19 cellular contexts compared by ENCODE assay signal in genomic region chr17:80116923-80117380, GRCh38. TPM values are rescaled to one million over a fixed set of nuclear protein-coding genes. Genes with fewer than 3 reads are reported as not detected.
DNase-seq lines count a peak whose midpoint lies in the region; ATAC-seq, FAIRE-seq and TF ChIP-seq lines count a peak whose summit lies in the region.
"Had no signal": no experiment of that assay in that cellular context is flagged by ENCODE, and none has a peak within 500 bp of the region (broad histone marks: within the 10 kb centered on the region; RNA-seq: fewer than 3 reads in every experiment).

No MANE protein-coding gene starts in this region.

- DNase-seq in activated T-cell treated with anti-CD3 and anti-CD28 coated beads, Interleukin-2, amount 50 U/mL, for 24 hours: peak; percentile 18
- DNase-seq in activated T-cell treated with anti-CD3 and anti-CD28 coated beads, Interleukin-2, amount 50 U/mL, for 4 hours: no peak
- DNase-seq in RWPE2 (ENCODE audit: low spot score): peak; percentile 58
- peak; percentile 60 for DNase-seq in kidney
- DNase-seq in stimulated activated naive B cell treated with anti-CD40 and anti-IgM and Interleukin-4, amounts not matched to agents 10 μg/mL and 1 μg/mL and 100 μg/mL, for 72 hours: no peak
- DNase-seq in activated gamma-delta T cell (lab: John Stamatoyannopoulos, UW): no peak
- DNase-seq in NCI-H2227 (lab: John Stamatoyannopoulos, UW; ENCODE audit: unreplicated experiment): no peak
- DNase-seq: CD8-positive, alpha-beta T cell; DMS79; GOT3; NCI-H187 treated with DMSO at 0.1 percent for 48 hours; NCI-H446; NCI-H69; SIG-M5 had no signal

- no peaks in the 10 kb centered on the region for H3K27me3 ChIP-seq in RWPE2 (ENCODE audit: insufficient read depth, poor library complexity, severe bottlenecking)
- H3K27me3 ChIP-seq: BLaER1 had no signal

- no peak for FAIRE-seq in kidney (lab: Jason Lieb, UNC)
- FAIRE-seq: D721Med, RCC 7860 had no signal

- intact Hi-C loops in kidney (cut with DNase I): no loop called here

- no peak for ATAC-seq in activated T-cell treated with anti-CD3 and anti-CD28 coated beads, Interleukin-2, amount 50 U/mL, for 4 hours
- no peak for ATAC-seq in RWPE2 (ENCODE audit: low read depth)
- ATAC-seq in stimulated activated naive B cell treated with anti-CD40 and anti-IgM and Interleukin-4, amounts not matched to agents 10 μg/mL and 1 μg/mL and 100 μg/mL, for 72 hours (replicated peaks): no peak
- ATAC-seq in GM19467 (IDR thresholded peaks at IDR 0.05; ENCODE audit: unreplicated experiment): no peak
- ATAC-seq: CD8-positive, alpha-beta T cell had no signal

- TF ChIP-seq CTCF in RWPE2 (IDR thresholded peaks at IDR 0.05; ENCODE audit: poor library complexity, severe bottlenecking) (no peak), kidney (IDR thresholded peaks at IDR 0.05; ENCODE audit: borderline replicate concordance, extremely low read depth, insufficient read depth) (no peak)

- H3K4me1 ChIP-seq in RWPE2 (ENCODE audit: insufficient read depth, poor library complexity, severe bottlenecking) (no peaks in the 10 kb centered on the region), kidney (ENCODE audit: control insufficient read depth in 1 of 2, insufficient read depth in 1 of 2, low read depth in 1 of 2, low read length in 2 of 2) (no peaks in the 10 kb centered on the region)

- H3K4me1 Mint-ChIP-seq in activated T-cell treated with anti-CD3 and anti-CD28 coated beads, Interleukin-2, amount 50 U/mL, for 24 hours (ENCODE audit: low read depth): no peaks in the 10 kb centered on the region
- H3K4me1 Mint-ChIP-seq in activated T-cell treated with anti-CD3 and anti-CD28 coated beads, Interleukin-2, amount 50 U/mL, for 4 hours (ENCODE audit: low read depth): no peaks in the 10 kb centered on the region
- peaks cover 10 to 15% of the 10 kb centered on the region in 2 donors for H3K4me1 Mint-ChIP-seq in stimulated activated naive B cell treated with anti-CD40 and anti-IgM and Interleukin-4, amounts not matched to agents 10 μg/mL and 1 μg/mL and 100 μg/mL, for 72 hours

- H3K27me3 Mint-ChIP-seq in activated T-cell treated with anti-CD3 and anti-CD28 coated beads, Interleukin-2, amount 50 U/mL, for 24 hours: no peaks in the 10 kb centered on the region
- no peaks in the 10 kb centered on the region for H3K27me3 Mint-ChIP-seq in activated T-cell treated with anti-CD3 and anti-CD28 coated beads, Interleukin-2, amount 50 U/mL, for 4 hours (ENCODE audit: low read depth)
- H3K27me3 Mint-ChIP-seq in stimulated activated naive B cell treated with anti-CD40 and anti-IgM and Interleukin-4, amounts not matched to agents 10 μg/mL and 1 μg/mL and 100 μg/mL, for 72 hours: no peaks in the 10 kb centered on the region
- H3K27me3 Mint-ChIP-seq: IgD-negative memory B cell had no signal

- H3K36me3 ChIP-seq in RWPE2 (ENCODE audit: low read depth) (no peaks in the 10 kb centered on the region), kidney (ENCODE audit: control insufficient read depth in 1 of 2, insufficient read depth in 2 of 2, low read length in 2 of 2) (no peaks in the 10 kb centered on the region)

- H3K36me3 Mint-ChIP-seq in activated T-cell treated with anti-CD3 and anti-CD28 coated beads, Interleukin-2, amount 50 U/mL, for 24 hours (ENCODE audit: low read depth): peaks cover 2% of the 10 kb centered on the region
- H3K36me3 Mint-ChIP-seq in activated T-cell treated with anti-CD3 and anti-CD28 coated beads, Interleukin-2, amount 50 U/mL, for 4 hours (ENCODE audit: insufficient read depth): no peaks in the 10 kb centered on the region
- H3K36me3 Mint-ChIP-seq in stimulated activated naive B cell treated with anti-CD40 and anti-IgM and Interleukin-4, amounts not matched to agents 10 μg/mL and 1 μg/mL and 100 μg/mL, for 72 hours: peaks cover 2 to 11% of the 10 kb centered on the region in 2 donors
- H3K36me3 Mint-ChIP-seq: CD8-positive, alpha-beta T cell had no signal

- H3K4me3 ChIP-seq in RWPE2 (ENCODE audit: severe bottlenecking): no peak overlapping the region
- H3K4me3 ChIP-seq in kidney (ENCODE audit: low read length in 2 of 2): no peak overlapping the region
- H3K4me3 ChIP-seq: BLaER1 had no signal

- no peak overlapping the region for H3K4me3 Mint-ChIP-seq in activated T-cell treated with anti-CD3 and anti-CD28 coated beads, Interleukin-2, amount 50 U/mL, for 24 hours
- H3K4me3 Mint-ChIP-seq in activated T-cell treated with anti-CD3 and anti-CD28 coated beads, Interleukin-2, amount 50 U/mL, for 4 hours: no peak overlapping the region
- no peak overlapping the region for H3K4me3 Mint-ChIP-seq in stimulated activated naive B cell treated with anti-CD40 and anti-IgM and Interleukin-4, amounts not matched to agents 10 μg/mL and 1 μg/mL and 100 μg/mL, for 72 hours
- H3K4me3 Mint-ChIP-seq: CD8-positive, alpha-beta T cell; IgD-negative memory B cell had no signal

- H3K27ac Mint-ChIP-seq in activated T-cell treated with anti-CD3 and anti-CD28 coated beads, Interleukin-2, amount 50 U/mL, for 24 hours: no peak overlapping the region
- peak overlapping the region; percentile 49 for H3K27ac Mint-ChIP-seq in stimulated activated naive B cell treated with anti-CD40 and anti-IgM and Interleukin-4, amounts not matched to agents 10 μg/mL and 1 μg/mL and 100 μg/mL, for 72 hours
- H3K27ac Mint-ChIP-seq: CD8-positive, alpha-beta T cell; IgD-negative memory B cell had no signal

- H3K27ac ChIP-seq in RWPE2 (ENCODE audit: poor library complexity, severe bottlenecking): no peak overlapping the region
- no peak overlapping the region for H3K27ac ChIP-seq in kidney (ENCODE audit: low read depth in 2 of 2, low read length in 2 of 2)
- H3K27ac ChIP-seq: BLaER1 had no signal

- H3K9me3 ChIP-seq in RWPE2 (ENCODE audit: severe bottlenecking): no peaks in the 10 kb centered on the region
- no peaks in the 10 kb centered on the region for H3K9me3 ChIP-seq in kidney (ENCODE audit: control insufficient read depth in 1 of 2, low read length in 2 of 2)

- peaks cover 3% of the 10 kb centered on the region for H3K9me3 Mint-ChIP-seq in activated T-cell treated with anti-CD3 and anti-CD28 coated beads, Interleukin-2, amount 50 U/mL, for 24 hours
- peaks cover 7% of the 10 kb centered on the region for H3K9me3 Mint-ChIP-seq in activated T-cell treated with anti-CD3 and anti-CD28 coated beads, Interleukin-2, amount 50 U/mL, for 4 hours
- H3K9me3 Mint-ChIP-seq in stimulated activated naive B cell treated with anti-CD40 and anti-IgM and Interleukin-4, amounts not matched to agents 10 μg/mL and 1 μg/mL and 100 μg/mL, for 72 hours: peaks cover 5 to 11% of the 10 kb centered on the region in 2 donors

- H3K9ac ChIP-seq in kidney (ENCODE audit: low read length in 2 of 2): no peak overlapping the region
- H3K9ac ChIP-seq: BLaER1 had no signal

RNA-seq across cellular contexts. Expression of gene GAA, which starts 15.6 kb away (rescaled TPM):
- 10 to 100 TPM; 16.1 to 18.6 (median 16.7) TPM for total RNA-seq in activated T-cell treated with anti-CD3 and anti-CD28 coated beads, Interleukin-2, amount 50 U/mL, for 4 hours
- 62.3 TPM for total RNA-seq in kidney
- polyA plus RNA-seq in kidney (ENCODE audit: insufficient read depth, low read depth, low replicate concordance): 78.7 TPM

RNA-seq across cellular contexts. Expression of gene EIF4A3, which starts 30.0 kb away (rescaled TPM):
- total RNA-seq in activated T-cell treated with anti-CD3 and anti-CD28 coated beads, Interleukin-2, amount 50 U/mL, for 4 hours: 100 to 1,000 TPM; 228 to 251 (median 230) TPM
- total RNA-seq in kidney: 75.0 TPM
- polyA plus RNA-seq in kidney (ENCODE audit: insufficient read depth, low read depth, low replicate concordance): 63.6 TPM

RNA-seq across cellular contexts. Expression of gene CARD14, which starts 52.9 kb away (rescaled TPM):
- total RNA-seq in activated T-cell treated with anti-CD3 and anti-CD28 coated beads, Interleukin-2, amount 50 U/mL, for 4 hours: not detected
- total RNA-seq in kidney: 1.7 TPM
- 0.17 TPM for polyA plus RNA-seq in kidney (ENCODE audit: insufficient read depth, low read depth, low replicate concordance)
- total RNA-seq: CD8-positive, alpha-beta T cell had no signal
- polyA plus RNA-seq: IgD-negative memory B cell had no signal

Comparison
In these comparisons a context has a peak if more than half of its experiments do, and no peak if none do; other contexts are left out.
1. DNase-seq: peak in activated T-cell treated with anti-CD3 and anti-CD28 coated beads, Interleukin-2, amount 50 U/mL, for 24 hours (single experiment), RWPE2 (single experiment) and kidney (single experiment); none in activated T-cell treated with anti-CD3 and anti-CD28 coated beads, Interleukin-2, amount 50 U/mL, for 4 hours (single experiment), stimulated activated naive B cell treated with anti-CD40 and anti-IgM and Interleukin-4, amounts not matched to agents 10 μg/mL and 1 μg/mL and 100 μg/mL, for 72 hours (single experiment), activated gamma-delta T cell (single experiment) and NCI-H2227 (single experiment).